ENCODE assay signal across 8 cellular contexts in the genomic region with DNA sequence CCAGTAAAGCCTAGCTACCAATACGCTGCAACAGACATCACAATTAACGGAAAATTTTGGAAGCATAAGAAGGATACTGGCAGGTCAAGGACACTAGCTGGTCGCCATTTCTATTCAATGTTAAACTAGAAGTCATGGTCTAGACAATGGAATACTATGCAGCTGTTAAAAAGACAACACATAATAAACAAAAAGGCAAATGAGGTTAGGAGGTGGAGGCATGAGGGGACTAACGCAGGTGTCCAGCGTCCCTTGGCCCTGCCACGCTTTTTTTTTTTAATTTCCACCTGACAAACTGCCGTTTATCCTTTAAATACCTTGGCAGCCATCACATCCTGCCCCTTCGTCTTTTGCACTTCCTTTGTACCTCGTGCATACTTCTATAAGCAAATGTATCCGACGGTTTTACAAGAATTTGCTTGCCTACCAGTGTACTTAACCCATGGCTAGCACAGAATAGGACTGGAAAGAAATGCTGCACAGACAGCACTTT. TPM values are rescaled to one million over a fixed set of nuclear protein-coding genes. Genes with fewer than 3 reads are reported as not detected.
DNase-seq lines count a peak whose midpoint lies in the region; ATAC-seq lines count a peak whose summit lies in the region.

No MANE protein-coding gene starts in this region.

- H3K27ac ChIP-seq in ACC112 (ENCODE audit: low read depth, low read length) (peak overlapping the region; percentile 73), muscle layer of colon (ENCODE audit: low read depth, low read length) (no peak overlapping the region)

- H3K9ac ChIP-seq in muscle layer of colon (ENCODE audit: low read length), result no peak overlapping the region

- H3K4me1 ChIP-seq in ACC112 (ENCODE audit: control insufficient read depth, insufficient read depth, low read length, unreplicated experiment) (peaks cover 18% of the 10 kb centered on the region), muscle layer of colon (ENCODE audit: insufficient read depth, low read length) (no peaks in the 10 kb centered on the region)

- H3K36me3 Mint-ChIP-seq in central memory CD8-positive, alpha-beta T cell (ENCODE audit: insufficient read depth), result peaks cover 2% of the 10 kb centered on the region

- peak overlapping the region; percentile 79 for H3K4me3 Mint-ChIP-seq in central memory CD8-positive, alpha-beta T cell

- H3K4me3 ChIP-seq in ACC112 (ENCODE audit: low read depth, low read length) (peak overlapping the region; percentile 82), muscle layer of colon (ENCODE audit: low read depth in 1 of 2, low read length in 2 of 2) (peak overlapping the region; percentile 61 to 62)

- H3K4me1 Mint-ChIP-seq in central memory CD8-positive, alpha-beta T cell, result peaks cover 6% of the 10 kb centered on the region

- H3K9me3 Mint-ChIP-seq in central memory CD8-positive, alpha-beta T cell, result no peaks in the 10 kb centered on the region

- peaks cover 34% of the 10 kb centered on the region for H3K79me2 ChIP-seq in ACC112 (ENCODE audit: control insufficient read depth, insufficient read depth, low read length, unreplicated experiment)

- no peak for DNase-seq in central memory CD8-positive, alpha-beta T cell (ENCODE audit: low spot score in 2 of 2)
- DNase-seq in COLO668 (lab: John Stamatoyannopoulos, UW; ENCODE audit: unreplicated experiment) (no peak), A172 (ENCODE audit: low spot score) (no peak), HCEC 1CT (no peak)

- no peaks in the 10 kb centered on the region for H3K27me3 ChIP-seq in ACC112 (ENCODE audit: insufficient read depth, low read length)
- peaks cover 5 to 8% of the 10 kb centered on the region in 2 donors for H3K27me3 ChIP-seq in muscle layer of colon (ENCODE audit: control insufficient read depth in 1 of 2, insufficient read depth in 2 of 2, low read length in 2 of 2)

- H3K27ac Mint-ChIP-seq in central memory CD8-positive, alpha-beta T cell (ENCODE audit: low read depth), result peak overlapping the region; percentile 70

- H2AFZ ChIP-seq in ACC112 (ENCODE audit: low read length, unreplicated experiment), result peak overlapping the region; percentile 89

- ATAC-seq in HG03139 (IDR thresholded peaks at IDR 0.05; ENCODE audit: unreplicated experiment), result peak; percentile 19
- no peak for ATAC-seq in central memory CD8-positive, alpha-beta T cell (replicated peaks; ENCODE audit: extremely low read depth, poor library complexity, severe bottlenecking)
- no peak for ATAC-seq in HG03432 (IDR thresholded peaks at IDR 0.05; ENCODE audit: unreplicated experiment)

- H3K27me3 Mint-ChIP-seq in central memory CD8-positive, alpha-beta T cell, result peaks cover 48% of the 10 kb centered on the region

- no peaks in the 10 kb centered on the region for H3K9me3 ChIP-seq in muscle layer of colon (ENCODE audit: low read length)

- no peaks in the 10 kb centered on the region for H3K36me3 ChIP-seq in ACC112 (ENCODE audit: insufficient read depth, low read length)
- no peaks in the 10 kb centered on the region for H3K36me3 ChIP-seq in muscle layer of colon (ENCODE audit: insufficient read depth, low read length)

RNA-seq across cellular contexts. Expression of a gene that starts 0.7 kb away (rescaled TPM):
- 1.3 and 4.3 TPM in 2 replicates for total RNA-seq in A172 (2014; rRNA removed; shearing (Covaris generic))
